In genomic region chr19:2135474-2136402, GRCh38 we compare ENCODE assay signal across 25 cellular contexts. TPM values are rescaled to one million over a fixed set of nuclear protein-coding genes. Genes with fewer than 3 reads are reported as not detected.
DNase-seq lines count a peak whose midpoint lies in the region; ATAC-seq, FAIRE-seq and TF ChIP-seq lines count a peak whose summit lies in the region.
"Had no signal": no experiment of that assay in that cellular context is flagged by ENCODE, and none has a peak within 500 bp of the region (broad histone marks: within the 10 kb centered on the region; RNA-seq: fewer than 3 reads in every experiment).

No MANE protein-coding gene starts in this region.

- no peak overlapping the region for H2AK5ac ChIP-seq in mesenchymal stem cell (ENCODE audit: low read length, severe bottlenecking)

- DNase-seq in NCI-H146 (lab: John Stamatoyannopoulos, UW): peak; percentile 19
- no peak for DNase-seq in NCI-H146 treated with DMSO at 0.1 percent for 48 hours (lab: John Stamatoyannopoulos, UW; ENCODE audit: unreplicated experiment)
- peak; percentile 92 for DNase-seq in NCI-H2029 (lab: John Stamatoyannopoulos, UW)
- DNase-seq in GM12878 (ENCODE audit: low read depth, low spot score): no peak
- no peak for DNase-seq in mesenchymal stem cell
- DNase-seq in stimulated activated CD4-positive, alpha-beta T cell treated with anti-CD3 and anti-CD28 coated beads, Interleukin-15, amount 100 ng/mL, for 24 hours: no peak
- no peak for DNase-seq in NCI-H1048 (lab: John Stamatoyannopoulos, UW)
- DNase-seq: activated CD4-positive, alpha-beta T cell treated with anti-CD3 and anti-CD28 coated beads for 36 hours; activated naive CD4-positive, alpha-beta T cell treated with Interleukin-2 at 50 U/mL for 16 hours; activated T-cell treated with anti-CD3 and anti-CD28 coated beads, Interleukin-2, amount 50 U/mL, for 4 hours; adrenal gland; AML-193; brain microvascular endothelial cell; DMS79; effector CD8-positive, alpha-beta T cell; GF-D8; head of caudate nucleus; Kasumi-1; MV-4-11; NCI-H1930; NCI-H345; NCI-H82; T-cell had no signal

- TF ChIP-seq POLR2A in GM12878 (IDR thresholded peaks at IDR 0.05; ENCODE audit: low read depth, low read length): peak; percentile 44; the same call in 1 of the 2 replicates

- peaks cover 29 to 42% of the 10 kb centered on the region in 2 experiments for H3K36me3 ChIP-seq in GM12878 (ENCODE audit: control insufficient read depth in 2 of 2, insufficient read depth in 2 of 2, low read length in 1 of 2)
- H3K36me3 ChIP-seq in mesenchymal stem cell (ENCODE audit: control insufficient read depth in 1 of 2, insufficient read depth in 2 of 2, low read depth in 1 of 2, low read length in 2 of 2): peaks cover 60 to 90% of the 10 kb centered on the region in 2 experiments

- in situ Hi-C loops in GM12878 (cut with MboI): no loop called here

- H3K4me1 ChIP-seq in GM12878 (ENCODE audit: control insufficient read depth, insufficient read depth, low read length): no peaks in the 10 kb centered on the region
- H3K4me1 ChIP-seq in mesenchymal stem cell (ENCODE audit: control insufficient read depth, insufficient read depth, low read depth, low read length): peaks cover 9% of the 10 kb centered on the region
- H3K4me1 ChIP-seq: adrenal gland had no signal

- no peak for TF ChIP-seq EP300 in GM12878 (IDR thresholded peaks at IDR 0.05; ENCODE audit: borderline replicate concordance in 1 of 2, control insufficient read depth in 1 of 2, low read depth in 2 of 2, low read length in 2 of 2)

- H3K79me2 ChIP-seq in GM12878 (ENCODE audit: control insufficient read depth, insufficient read depth, low read length): peaks cover 12% of the 10 kb centered on the region

- 96% methylated on average over 42 of the region's 50 CpGs for WGBS in GM12878 (ENCODE audit: insufficient coverage, insufficient replicate concordance, low lambda C conversion rate, missing lambda C conversion rate)
- WGBS in mesenchymal stem cell: 96% methylated on average over 50 of the region's 50 CpGs

- no peak overlapping the region for H3K9ac ChIP-seq in GM12878 (ENCODE audit: control insufficient read depth, insufficient read depth, low read length)
- H3K9ac ChIP-seq in mesenchymal stem cell (ENCODE audit: low read length): no peak overlapping the region

- H3K27ac ChIP-seq in GM12878 (ENCODE audit: control insufficient read depth, insufficient read depth): no peak overlapping the region
- H3K27ac ChIP-seq in mesenchymal stem cell (ENCODE audit: low read length, poor library complexity, severe bottlenecking): no peak overlapping the region
- H3K27ac ChIP-seq: adrenal gland, brain microvascular endothelial cell had no signal

- H2BK5ac ChIP-seq in mesenchymal stem cell (ENCODE audit: low read depth, low read length, poor library complexity, severe bottlenecking): no peak overlapping the region

- H3K4me2 ChIP-seq in GM12878 (ENCODE audit: control insufficient read depth, insufficient read depth): no peak overlapping the region
- H3K4me2 ChIP-seq in mesenchymal stem cell (ENCODE audit: low read length, poor library complexity, severe bottlenecking): no peak overlapping the region

- CTCF ChIA-PET in GM12878 (lab: Yijun Ruan, JAX): no interaction called here

- no peaks in the 10 kb centered on the region for H4K20me1 ChIP-seq in GM12878 (ENCODE audit: control insufficient read depth, insufficient read depth)

- TF ChIP-seq CTCF in GM12878 (IDR thresholded peaks at IDR 0.05 in 2 of 3, conservative IDR thresholded peaks at IDR 0.05 in 1 of 3; ENCODE audit: control insufficient read depth in 2 of 3, extremely low read depth in 1 of 3, insufficient read depth in 1 of 3, low read depth in 3 of 3, low read length in 3 of 3): no peak

- H3K18ac ChIP-seq in mesenchymal stem cell (ENCODE audit: low read depth in 1 of 2, low read length in 2 of 2): no peak overlapping the region

- peak overlapping the region; percentile 58 for H4K91ac ChIP-seq in mesenchymal stem cell (ENCODE audit: low read length)

- no peak for ATAC-seq in GM12878
- ATAC-seq in GM21390 (IDR thresholded peaks at IDR 0.05; ENCODE audit: unreplicated experiment): no peak
- ATAC-seq: activated CD4-positive, alpha-beta T cell treated with anti-CD3 and anti-CD28 coated beads for 36 hours; activated T-cell treated with anti-CD3 and anti-CD28 coated beads, Interleukin-2, amount 50 U/mL, for 4 hours; T-cell had no signal

- H3K4me3 ChIP-seq in GM12878: no peak overlapping the region
- H3K4me3 ChIP-seq in mesenchymal stem cell (ENCODE audit: insufficient read depth in 1 of 2, low read depth in 1 of 2, low read length in 2 of 2): no peak overlapping the region
- H3K4me3 ChIP-seq: adrenal gland had no signal

- no peaks in the 10 kb centered on the region for H3K27me3 ChIP-seq in GM12878 (replicated peaks in 1 of 2; ENCODE audit: control insufficient read depth in 2 of 2, insufficient read depth in 2 of 2, low read length in 1 of 2)
- no peaks in the 10 kb centered on the region for H3K27me3 ChIP-seq in mesenchymal stem cell (ENCODE audit: control insufficient read depth in 1 of 2, insufficient read depth in 1 of 2, low read length in 2 of 2)
- H3K27me3 ChIP-seq: adrenal gland, brain microvascular endothelial cell had no signal

- no peak overlapping the region for H4K8ac ChIP-seq in mesenchymal stem cell (ENCODE audit: low read length)

- no peak for FAIRE-seq in GM12878 (lab: Jason Lieb, UNC)
- FAIRE-seq: colon had no signal

- no peak for TF ChIP-seq RAD21 in GM12878 (IDR thresholded peaks at IDR 0.05; ENCODE audit: insufficient read depth, low read depth, low read length)

- H3K23ac ChIP-seq in mesenchymal stem cell (ENCODE audit: low read length in 2 of 2): peak overlapping the region in 1 of 2 experiments; percentile 2

- H2BK15ac ChIP-seq in mesenchymal stem cell (ENCODE audit: low read depth, poor library complexity, severe bottlenecking): no peak overlapping the region

- H2BK120ac ChIP-seq in mesenchymal stem cell (ENCODE audit: low read depth, low read length): no peak overlapping the region

- SMC1A ChIA-PET in GM12878 (lab: Charles Lee; ENCODE audit: uncharacterized antibody, unreplicated experiment): no interaction called here

- no peak overlapping the region for H3K14ac ChIP-seq in mesenchymal stem cell (ENCODE audit: low read length in 2 of 2)

- BruUV-seq in GM12878 (replicated peaks; lab: Mats Ljungman, UMichigan): TSS peak; percentile 52

- intact Hi-C loops in GM12878 (cut with micrococcal nuclease; ENCODE audit: unreplicated experiment): no loop called here

- H3K9me3 ChIP-seq in GM12878 (replicated peaks; ENCODE audit: control insufficient read depth, insufficient read depth, low read length) (no peaks in the 10 kb centered on the region), mesenchymal stem cell (ENCODE audit: control insufficient read depth, low read length) (no peaks in the 10 kb centered on the region)
- H3K9me3 ChIP-seq: adrenal gland had no signal

- RAD21 ChIA-PET in GM12878 (lab: Charles Lee; ENCODE audit: unreplicated experiment): no interaction called here

- H3K4ac ChIP-seq in mesenchymal stem cell (ENCODE audit: low read depth in 1 of 2, low read length in 2 of 2): no peak overlapping the region

- peaks cover 39% of the 10 kb centered on the region for H3K79me1 ChIP-seq in mesenchymal stem cell (replicated peaks; ENCODE audit: low read length, poor library complexity, severe bottlenecking)

- POLR2A ChIA-PET in GM12878 (lab: Charles Lee): no interaction called here

- H2AFZ ChIP-seq in GM12878 (ENCODE audit: control insufficient read depth, low read depth, low read length) (no peak overlapping the region), mesenchymal stem cell (ENCODE audit: low read depth, low read length) (no peak overlapping the region)

- H2BK12ac ChIP-seq in mesenchymal stem cell (ENCODE audit: low read length in 2 of 2): no peak overlapping the region

RNA-seq across cellular contexts. Expression of gene AP3D1, which starts 15.6 kb away (rescaled TPM):
- total RNA-seq in GM12878 (2013; cell fraction: nucleolus; rRNA removed): 141 and 170 TPM in 2 replicates
- total RNA-seq in GM12878 (2014; rRNA removed) (71.8 and 74.1 TPM in 2 replicates), GM12878 (2014; rRNA removed; fragmentation: Illumina TruSeq; extraction: Trizol) (25.6 and 26.7 TPM in 2 replicates), GM12878 (2021) (98.4 and 108 TPM in 2 replicates)
- 50.7 TPM for polyA plus RNA-seq in GM12878 (2011; ENCODE audit: low read depth)
- polyA plus RNA-seq in GM12878 (2011; rRNA removed) (21.1 and 58.0 TPM in 2 replicates), GM12878 (2014; fragmentation: Illumina TruSeq; extraction: Trizol) (42.5 and 68.7 TPM in 2 replicates), GM12878 (2014; fragmentation: Nextera tagmentation; extraction: Ambion mirVana) (1 to 10 TPM; 1.5 to 3.0 TPM), GM12878 (2014; rRNA removed) (67.6 and 77.8 TPM in 2 replicates), GM12878 (2016; fragmentation: Nextera tagmentation; extraction: Ambion mirVana) (10 to 100 TPM; 19.4 to 60.2 TPM)
- 88.7 and 101 TPM in 2 replicates for polyA plus RNA-seq in GM12878 (2011; cell fraction: cytosol; rRNA removed)
- polyA plus RNA-seq in GM12878 (2011; cell fraction: nucleus; rRNA removed): 363 and 377 TPM in 2 replicates
- 74.6 and 86.8 TPM in 2 replicates for polyA plus RNA-seq in GM12878 (2012)
- polyA minus RNA-seq in GM12878 (2011; rRNA and poly(A)+ RNA removed): 83.2 and 90.6 TPM in 2 replicates
- 49.0 and 54.4 TPM in 2 replicates for polyA minus RNA-seq in GM12878 (2011; cell fraction: cytosol; rRNA and poly(A)+ RNA removed)
- polyA minus RNA-seq in GM12878 (2011; cell fraction: nucleus; rRNA and poly(A)+ RNA removed): 64.4 and 69.8 TPM in 2 replicates
- polyA plus RNA-seq in mesenchymal stem cell (2013, experiment 1 of 2): 99.9 TPM
- polyA plus RNA-seq in mesenchymal stem cell (2013, experiment 2 of 2): 96.6 TPM

RNA-seq across cellular contexts. Expression of gene DOT1L, which starts 28.0 kb away (rescaled TPM):
- total RNA-seq in GM12878 (2013; cell fraction: nucleolus; rRNA removed): 105 and 107 TPM in 2 replicates
- 9.2 and 9.5 TPM in 2 replicates for total RNA-seq in GM12878 (2014; rRNA removed)
- total RNA-seq in GM12878 (2014; rRNA removed; fragmentation: Illumina TruSeq; extraction: Trizol): 5.4 and 7.0 TPM in 2 replicates
- total RNA-seq in GM12878 (2021): 54.7 and 59.5 TPM in 2 replicates
- 4.5 TPM for polyA plus RNA-seq in GM12878 (2011; ENCODE audit: low read depth)
- 7.1 and 11.4 TPM in 2 replicates for polyA plus RNA-seq in GM12878 (2011; rRNA removed)
- 15.1 and 16.5 TPM in 2 replicates for polyA plus RNA-seq in GM12878 (2011; cell fraction: cytosol; rRNA removed)
- polyA plus RNA-seq in GM12878 (2011; cell fraction: nucleus; rRNA removed): 106 and 193 TPM in 2 replicates
- 17.8 and 23.1 TPM in 2 replicates for polyA plus RNA-seq in GM12878 (2012)
- 2.9 and 9.6 TPM in 2 replicates for polyA plus RNA-seq in GM12878 (2014; fragmentation: Illumina TruSeq; extraction: Trizol)
- polyA plus RNA-seq in GM12878 (2014; fragmentation: Nextera tagmentation; extraction: Ambion mirVana): under 1 TPM; 0.18 to 0.26 TPM
- polyA plus RNA-seq in GM12878 (2014; rRNA removed): 22.2 and 29.1 TPM in 2 replicates
- polyA plus RNA-seq in GM12878 (2016; fragmentation: Nextera tagmentation; extraction: Ambion mirVana): 10 to 100 TPM; 10.1 to 12.9 TPM
- polyA minus RNA-seq in GM12878 (2011; rRNA and poly(A)+ RNA removed): 21.3 and 24.5 TPM in 2 replicates
- polyA minus RNA-seq in GM12878 (2011; cell fraction: cytosol; rRNA and poly(A)+ RNA removed): 19.2 and 22.3 TPM in 2 replicates
- 26.8 and 37.7 TPM in 2 replicates for polyA minus RNA-seq in GM12878 (2011; cell fraction: nucleus; rRNA and poly(A)+ RNA removed)
- polyA plus RNA-seq in mesenchymal stem cell (2013, experiment 1 of 2): 8.7 TPM
- 8.0 TPM for polyA plus RNA-seq in mesenchymal stem cell (2013, experiment 2 of 2)

RNA-seq across cellular contexts. Expression of gene IZUMO4, which starts 39.0 kb away (rescaled TPM):
- total RNA-seq in GM12878 (2013; cell fraction: nucleolus; rRNA removed): 35.1 and 37.8 TPM in 2 replicates
- total RNA-seq in GM12878 (2014; rRNA removed) (20.7 and 22.3 TPM in 2 replicates), GM12878 (2014; rRNA removed; fragmentation: Illumina TruSeq; extraction: Trizol) (7.2 and 7.6 TPM in 2 replicates), GM12878 (2021) (12.0 and 14.6 TPM in 2 replicates)
- polyA plus RNA-seq in GM12878 (2011; ENCODE audit: low read depth): 16.5 TPM
- polyA plus RNA-seq in GM12878 (2011; rRNA removed) (14.2 and 22.9 TPM in 2 replicates), GM12878 (2014; fragmentation: Illumina TruSeq; extraction: Trizol) (3.8 and 7.3 TPM in 2 replicates), GM12878 (2014; fragmentation: Nextera tagmentation; extraction: Ambion mirVana) (1 to 10 TPM in 1 of 2 experiments, under 1 TPM in 1; 0.53 to 1.9 TPM), GM12878 (2014; rRNA removed) (27.1 and 30.3 TPM in 2 replicates), GM12878 (2016; fragmentation: Nextera tagmentation; extraction: Ambion mirVana) (1 to 10 TPM; 5.5 to 6.9 TPM)
- polyA plus RNA-seq in GM12878 (2011; cell fraction: cytosol; rRNA removed): 23.3 and 39.9 TPM in 2 replicates
- 285 and 407 TPM in 2 replicates for polyA plus RNA-seq in GM12878 (2011; cell fraction: nucleus; rRNA removed)
- 52.8 and 57.2 TPM in 2 replicates for polyA plus RNA-seq in GM12878 (2012)
- polyA minus RNA-seq in GM12878 (2011; rRNA and poly(A)+ RNA removed): 7.2 and 11.1 TPM in 2 replicates
- 4.0 and 5.9 TPM in 2 replicates for polyA minus RNA-seq in GM12878 (2011; cell fraction: cytosol; rRNA and poly(A)+ RNA removed)
- 23.2 and 25.0 TPM in 2 replicates for polyA minus RNA-seq in GM12878 (2011; cell fraction: nucleus; rRNA and poly(A)+ RNA removed)
- 2.2 TPM for polyA plus RNA-seq in mesenchymal stem cell (2013, experiment 1 of 2)
- polyA plus RNA-seq in mesenchymal stem cell (2013, experiment 2 of 2): 2.1 TPM

RNA-seq across cellular contexts. Expression of gene MOB3A, which starts 39.6 kb away (rescaled TPM):
- total RNA-seq in GM12878 (2013; cell fraction: nucleolus; rRNA removed): 153 and 159 TPM in 2 replicates
- 56.6 and 69.6 TPM in 2 replicates for total RNA-seq in GM12878 (2014; rRNA removed)
- 32.7 and 40.5 TPM in 2 replicates for total RNA-seq in GM12878 (2014; rRNA removed; fragmentation: Illumina TruSeq; extraction: Trizol)
- 176 and 181 TPM in 2 replicates for total RNA-seq in GM12878 (2021)
- polyA plus RNA-seq in GM12878 (2011; ENCODE audit: low read depth): 73.8 TPM
- 71.7 and 229 TPM in 2 replicates for polyA plus RNA-seq in GM12878 (2011; rRNA removed)
- 315 and 350 TPM in 2 replicates for polyA plus RNA-seq in GM12878 (2011; cell fraction: cytosol; rRNA removed)
- 137 and 163 TPM in 2 replicates for polyA plus RNA-seq in GM12878 (2011; cell fraction: nucleus; rRNA removed)
- polyA plus RNA-seq in GM12878 (2012): 168 TPM in 2 replicates
- 54.2 and 82.9 TPM in 2 replicates for polyA plus RNA-seq in GM12878 (2014; fragmentation: Illumina TruSeq; extraction: Trizol)
- polyA plus RNA-seq in GM12878 (2014; fragmentation: Nextera tagmentation; extraction: Ambion mirVana): 10 to 100 TPM in 1 of 2 experiments, 1 to 10 TPM in 1; 7.5 to 10.9 TPM
- polyA plus RNA-seq in GM12878 (2014; rRNA removed): 123 and 147 TPM in 2 replicates
- polyA plus RNA-seq in GM12878 (2016; fragmentation: Nextera tagmentation; extraction: Ambion mirVana): 10 to 100 TPM; 79.3 to 79.5 TPM
- polyA minus RNA-seq in GM12878 (2011; rRNA and poly(A)+ RNA removed): 236 and 392 TPM in 2 replicates
- 239 TPM in 2 replicates for polyA minus RNA-seq in GM12878 (2011; cell fraction: cytosol; rRNA and poly(A)+ RNA removed)
- 54.2 and 86.9 TPM in 2 replicates for polyA minus RNA-seq in GM12878 (2011; cell fraction: nucleus; rRNA and poly(A)+ RNA removed)
- 48.9 TPM for polyA plus RNA-seq in mesenchymal stem cell (2013, experiment 1 of 2)
- polyA plus RNA-seq in mesenchymal stem cell (2013, experiment 2 of 2): 47.9 TPM

Comparison
In these comparisons a context has a peak if more than half of its experiments do, and no peak if none do; other contexts are left out.
1. DNase-seq: peak in NCI-H146 (single experiment) and NCI-H2029 (single experiment); none in NCI-H146 treated with DMSO at 0.1 percent for 48 hours (single experiment), GM12878 (single experiment), mesenchymal stem cell (single experiment), stimulated activated CD4-positive, alpha-beta T cell treated with anti-CD3 and anti-CD28 coated beads, Interleukin-15, amount 100 ng/mL, for 24 hours (single experiment) and NCI-H1048 (single experiment).